ENCODE assay signal across 27 cellular contexts in the genomic region with DNA sequence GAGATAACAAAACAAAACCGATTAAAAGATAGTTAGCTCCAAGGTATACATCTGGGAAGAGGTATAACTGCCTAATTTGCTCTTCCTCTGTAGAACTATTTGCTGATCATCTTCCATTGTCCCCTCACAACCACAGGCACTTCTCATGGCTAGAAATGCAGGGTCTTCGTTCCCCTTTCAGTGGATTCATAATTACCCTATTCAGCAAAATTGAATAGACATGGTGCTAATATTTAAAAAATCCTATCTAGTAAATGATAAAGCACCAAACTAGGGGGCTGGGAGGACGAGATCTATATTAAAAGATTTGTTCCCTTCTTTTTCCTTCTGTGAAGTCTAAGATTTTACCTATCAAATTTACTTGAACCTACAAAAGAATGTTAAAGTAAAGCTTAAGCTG.
"Had no signal": no experiment of that assay in that cellular context is flagged by ENCODE, and none has a peak within 500 bp of the region (broad histone marks: within the 10 kb centered on the region; RNA-seq: fewer than 3 reads in every experiment).

No MANE protein-coding gene starts in this region.

- H3K27ac ChIP-seq: brain microvascular endothelial cell, foreskin keratinocyte, left lung, pancreas, psoas muscle, right atrium auricular region, thyroid gland, upper lobe of right lung had no signal

- H3K9me3 ChIP-seq: ascending aorta, left lung, pancreas, psoas muscle, right atrium auricular region, thyroid gland, upper lobe of right lung had no signal

- H3K27ac Mint-ChIP-seq: activated CD4-positive, alpha-beta memory T cell treated with anti-CD3 and anti-CD28 coated beads, Interleukin-2, amount 10 ng/mL, durations not matched to agents 7 days and 5 days; activated naive CD4-positive, alpha-beta T cell treated with anti-CD3 and anti-CD28 coated beads, Interleukin-2, amount 10 ng/mL, durations not matched to agents 7 days and 5 days; nephron progenitor cell; stimulated activated naive CD8-positive, alpha-beta T cell treated with anti-CD3 and anti-CD28 coated beads, Interleukin-15, Interleukin-2, amounts not matched to agents 100 ng/mL and 50 ng/mL, for 24 hours; T-cell had no signal

- H3K4me1 ChIP-seq: left lung, pancreas, right atrium auricular region, thyroid gland, upper lobe of right lung had no signal

- FAIRE-seq: colon, pancreas, TTC549 had no signal

- DNase-seq: activated CD4-positive, alpha-beta memory T cell treated with anti-CD3 and anti-CD28 coated beads, Interleukin-2, amount 10 ng/mL, durations not matched to agents 7 days and 5 days; activated CD4-positive, alpha-beta T cell treated with anti-CD3 and anti-CD28 coated beads for 4 hours; activated effector memory CD4-positive, alpha-beta T cell treated with anti-CD3 and anti-CD28 coated beads, Interleukin-2, amount 50 U/mL, for 16 hours; activated naive CD4-positive, alpha-beta T cell treated with anti-CD3 and anti-CD28 coated beads, Interleukin-2, amount 10 ng/mL, durations not matched to agents 7 days and 5 days; activated T-cell treated with anti-CD3 and anti-CD28 coated beads, Interleukin-2, amount 50 U/mL, for 48 hours; brain microvascular endothelial cell; central memory CD4-positive, alpha-beta T cell; effector memory CD4-positive, alpha-beta T cell; foreskin keratinocyte; kidney glomerular epithelial cell; left lung; midbrain; nephron progenitor cell; pancreas; psoas muscle; stimulated activated CD4-positive, alpha-beta T cell treated with anti-CD3 and anti-CD28 coated beads, Interleukin-12 subunit alpha, Interleukin-12 subunit beta, amount 100 ng/mL, for 4 hours; stimulated activated CD4-positive, alpha-beta T cell treated with anti-CD3 and anti-CD28 coated beads, Interleukin-4, amount 100 ng/mL, for 4 hours; substantia nigra; T-cell; thyroid gland; upper lobe of right lung had no signal

- H3K27me3 ChIP-seq: ascending aorta, brain microvascular endothelial cell, foreskin keratinocyte, left lung, pancreas, right atrium auricular region, thyroid gland, upper lobe of right lung had no signal

- H3K4me3 ChIP-seq: ascending aorta, left lung, lung, pancreas, psoas muscle, right atrium auricular region, thyroid gland, upper lobe of right lung had no signal

- H3K4me1 Mint-ChIP-seq: activated naive CD4-positive, alpha-beta T cell treated with anti-CD3 and anti-CD28 coated beads, Interleukin-2, amount 10 ng/mL, durations not matched to agents 7 days and 5 days; nephron progenitor cell had no signal

- H3K27me3 Mint-ChIP-seq: activated CD4-positive, alpha-beta memory T cell treated with anti-CD3 and anti-CD28 coated beads, Interleukin-2, amount 10 ng/mL, durations not matched to agents 7 days and 5 days; activated naive CD4-positive, alpha-beta T cell treated with anti-CD3 and anti-CD28 coated beads, Interleukin-2, amount 10 ng/mL, durations not matched to agents 7 days and 5 days; stimulated activated naive CD8-positive, alpha-beta T cell treated with anti-CD3 and anti-CD28 coated beads, Interleukin-15, Interleukin-2, amounts not matched to agents 100 ng/mL and 50 ng/mL, for 24 hours; T-cell had no signal

- H3K4me3 Mint-ChIP-seq: activated CD4-positive, alpha-beta memory T cell treated with anti-CD3 and anti-CD28 coated beads, Interleukin-2, amount 10 ng/mL, durations not matched to agents 7 days and 5 days; activated naive CD4-positive, alpha-beta T cell treated with anti-CD3 and anti-CD28 coated beads, Interleukin-2, amount 10 ng/mL, durations not matched to agents 7 days and 5 days; nephron progenitor cell; stimulated activated naive CD8-positive, alpha-beta T cell treated with anti-CD3 and anti-CD28 coated beads, Interleukin-15, Interleukin-2, amounts not matched to agents 100 ng/mL and 50 ng/mL, for 24 hours; T-cell had no signal

- H3K9me3 Mint-ChIP-seq: activated CD4-positive, alpha-beta memory T cell treated with anti-CD3 and anti-CD28 coated beads, Interleukin-2, amount 10 ng/mL, durations not matched to agents 7 days and 5 days; activated naive CD4-positive, alpha-beta T cell treated with anti-CD3 and anti-CD28 coated beads, Interleukin-2, amount 10 ng/mL, durations not matched to agents 7 days and 5 days; nephron progenitor cell; stimulated activated naive CD8-positive, alpha-beta T cell treated with anti-CD3 and anti-CD28 coated beads, Interleukin-15, Interleukin-2, amounts not matched to agents 100 ng/mL and 50 ng/mL, for 24 hours; T-cell had no signal

- ATAC-seq: foreskin keratinocyte, left lung, pancreas, psoas muscle, T-cell, upper lobe of right lung had no signal
